In the genomic region with DNA sequence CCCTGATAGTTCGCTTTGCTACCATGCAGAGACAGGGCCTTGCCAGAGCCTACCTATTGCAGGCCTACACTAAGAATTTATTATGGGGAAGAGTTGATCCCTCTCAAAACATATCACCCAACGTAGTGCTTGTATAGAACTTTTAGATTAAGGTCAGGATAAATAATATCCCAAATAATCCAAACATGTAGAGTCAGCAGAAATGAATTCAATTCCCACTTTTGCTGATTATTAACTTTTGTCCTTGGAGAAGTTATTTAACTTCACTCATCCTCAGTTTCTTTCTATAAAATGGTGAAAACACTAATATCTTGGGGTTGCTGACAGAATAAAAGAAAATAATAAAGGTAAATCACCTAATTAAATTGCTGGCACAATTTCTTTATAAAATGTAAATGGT, we compare ENCODE assay signal across 33 cellular contexts.
"Had no signal": no experiment of that assay in that cellular context is flagged by ENCODE, and none has a peak within 500 bp of the region (broad histone marks: within the 10 kb centered on the region; RNA-seq: fewer than 3 reads in every experiment).

No MANE protein-coding gene starts in this region.

- H3K36me3 Mint-ChIP-seq: activated CD4-positive, alpha-beta memory T cell treated with anti-CD3 and anti-CD28 coated beads for 36 hours; activated CD8-positive, alpha-beta memory T cell treated with anti-CD3 and anti-CD28 coated beads, Interleukin-2, amount 10 ng/mL, durations not matched to agents 7 days and 5 days; activated naive CD4-positive, alpha-beta T cell treated with anti-CD3 and anti-CD28 coated beads, Interleukin-2, amount 50 U/mL, for 24 hours; activated naive CD8-positive, alpha-beta T cell treated with anti-CD3 and anti-CD28 coated beads for 36 hours; brain had no signal

- H3K9me3 ChIP-seq: ascending aorta, breast epithelium, esophagus muscularis mucosa, gastrocnemius medialis, heart right ventricle had no signal

- H3K4me3 ChIP-seq: ascending aorta, breast epithelium, cardiac muscle cell, coronary artery, dorsolateral prefrontal cortex, esophagus muscularis mucosa, gastrocnemius medialis, heart right ventricle had no signal

- ATAC-seq: activated CD4-positive, alpha-beta T cell treated with anti-CD3 and anti-CD28 coated beads for 36 hours; activated CD8-positive, alpha-beta memory T cell treated with anti-CD3 and anti-CD28 coated beads, Interleukin-2, amount 10 ng/mL, durations not matched to agents 7 days and 5 days; activated CD8-positive, alpha-beta T cell treated with anti-CD3 and anti-CD28 coated beads, Interleukin-2, amount 10 ng/mL, durations not matched to agents 7 days and 5 days; activated naive CD8-positive, alpha-beta T cell treated with anti-CD3 and anti-CD28 coated beads, Interleukin-2, amount 50 U/mL, for 24 hours; gastrocnemius medialis; heart right ventricle had no signal

- H3K4me1 ChIP-seq: breast epithelium had no signal

- H3K27me3 ChIP-seq: ascending aorta, breast epithelium, cardiac muscle cell, dorsolateral prefrontal cortex, esophagus muscularis mucosa, foreskin keratinocyte, gastrocnemius medialis, heart right ventricle had no signal

- H3K4me3 Mint-ChIP-seq: activated CD4-positive, alpha-beta memory T cell treated with anti-CD3 and anti-CD28 coated beads for 36 hours; activated CD4-positive, alpha-beta T cell treated with anti-CD3 and anti-CD28 coated beads for 36 hours; activated CD4-positive, alpha-beta T cell treated with anti-CD3 and anti-CD28 coated beads, Interleukin-2, amount 10 ng/mL, durations not matched to agents 24 days and 14 days; activated CD8-positive, alpha-beta memory T cell treated with anti-CD3 and anti-CD28 coated beads, Interleukin-2, amount 10 ng/mL, durations not matched to agents 7 days and 5 days; activated CD8-positive, alpha-beta T cell treated with anti-CD3 and anti-CD28 coated beads, Interleukin-2, amount 10 ng/mL, durations not matched to agents 7 days and 5 days; activated naive CD4-positive, alpha-beta T cell treated with anti-CD3 and anti-CD28 coated beads for 36 hours; activated naive CD4-positive, alpha-beta T cell treated with anti-CD3 and anti-CD28 coated beads, Interleukin-2, amount 50 U/mL, for 24 hours; activated naive CD8-positive, alpha-beta T cell treated with anti-CD3 and anti-CD28 coated beads for 36 hours; activated naive CD8-positive, alpha-beta T cell treated with anti-CD3 and anti-CD28 coated beads, Interleukin-2, amount 50 U/mL, for 24 hours; activated T-helper 1 cell treated with anti-CD3 and anti-CD28 coated beads, Interleukin-12 subunit alpha, Interleukin-12 subunit beta, Interleukin-2, Interleukin-4 antibody, amounts not matched to agents 30 ng/mL and 10 ng/mL and 1 ng/mL, durations not matched to agents 14 hours and 24 hours and 36 hours; brain; central memory CD8-positive, alpha-beta T cell; dendritic cell treated with granulocyte-macrophage colony-stimulating factor and Interleukin-4, amounts not matched to agents 40 ng/mL and 50 ng/mL, for 4 days; endodermal cell had no signal

- H3K4me1 Mint-ChIP-seq: activated CD4-positive, alpha-beta T cell treated with anti-CD3 and anti-CD28 coated beads for 36 hours; activated CD4-positive, alpha-beta T cell treated with anti-CD3 and anti-CD28 coated beads, Interleukin-2, amount 10 ng/mL, durations not matched to agents 24 days and 14 days; activated CD8-positive, alpha-beta memory T cell treated with anti-CD3 and anti-CD28 coated beads, Interleukin-2, amount 10 ng/mL, durations not matched to agents 7 days and 5 days; activated naive CD4-positive, alpha-beta T cell treated with anti-CD3 and anti-CD28 coated beads, Interleukin-2, amount 50 U/mL, for 24 hours; activated naive CD8-positive, alpha-beta T cell treated with anti-CD3 and anti-CD28 coated beads for 36 hours; activated naive CD8-positive, alpha-beta T cell treated with anti-CD3 and anti-CD28 coated beads, Interleukin-2, amount 50 U/mL, for 24 hours; central memory CD8-positive, alpha-beta T cell; endodermal cell had no signal

- H3K27ac ChIP-seq: ascending aorta, breast epithelium, cardiac muscle cell, coronary artery, dorsolateral prefrontal cortex, esophagus muscularis mucosa, gastrocnemius medialis, heart right ventricle had no signal

- H3K36me3 ChIP-seq: ascending aorta, breast epithelium, cardiac muscle cell, esophagus muscularis mucosa, gastrocnemius medialis, heart right ventricle had no signal

- H3K9me3 Mint-ChIP-seq: activated CD4-positive, alpha-beta memory T cell treated with anti-CD3 and anti-CD28 coated beads for 36 hours; activated CD4-positive, alpha-beta T cell treated with anti-CD3 and anti-CD28 coated beads, Interleukin-2, amount 10 ng/mL, durations not matched to agents 24 days and 14 days; activated naive CD8-positive, alpha-beta T cell treated with anti-CD3 and anti-CD28 coated beads for 36 hours; activated naive CD8-positive, alpha-beta T cell treated with anti-CD3 and anti-CD28 coated beads, Interleukin-2, amount 50 U/mL, for 24 hours; activated T-helper 1 cell treated with anti-CD3 and anti-CD28 coated beads, Interleukin-12 subunit alpha, Interleukin-12 subunit beta, Interleukin-2, Interleukin-4 antibody, amounts not matched to agents 30 ng/mL and 10 ng/mL and 1 ng/mL, durations not matched to agents 14 hours and 24 hours and 36 hours; activated T-helper 2 cell treated with anti-CD3 and anti-CD28 coated beads, Interferon-gamma antibody, Interleukin-2, Interleukin-4, amounts not matched to agents 10 μg/mL and 5 μg/mL and 100 μg/mL, durations not matched to agents 14 hours and 24 hours and 36 hours; brain; central memory CD8-positive, alpha-beta T cell; dendritic cell treated with granulocyte-macrophage colony-stimulating factor and Interleukin-4, amounts not matched to agents 40 ng/mL and 50 ng/mL, for 4 days; endodermal cell had no signal

- H3K27me3 Mint-ChIP-seq: activated CD4-positive, alpha-beta memory T cell treated with anti-CD3 and anti-CD28 coated beads for 36 hours; activated CD4-positive, alpha-beta T cell treated with anti-CD3 and anti-CD28 coated beads for 36 hours; activated CD4-positive, alpha-beta T cell treated with anti-CD3 and anti-CD28 coated beads, Interleukin-2, amount 10 ng/mL, durations not matched to agents 24 days and 14 days; activated CD8-positive, alpha-beta memory T cell treated with anti-CD3 and anti-CD28 coated beads, Interleukin-2, amount 10 ng/mL, durations not matched to agents 7 days and 5 days; activated naive CD8-positive, alpha-beta T cell treated with anti-CD3 and anti-CD28 coated beads for 36 hours; activated naive CD8-positive, alpha-beta T cell treated with anti-CD3 and anti-CD28 coated beads, Interleukin-2, amount 50 U/mL, for 24 hours; central memory CD8-positive, alpha-beta T cell; dendritic cell treated with granulocyte-macrophage colony-stimulating factor and Interleukin-4, amounts not matched to agents 40 ng/mL and 50 ng/mL, for 4 days had no signal

- H3K27ac Mint-ChIP-seq: activated CD4-positive, alpha-beta memory T cell treated with anti-CD3 and anti-CD28 coated beads for 36 hours; activated CD4-positive, alpha-beta T cell treated with anti-CD3 and anti-CD28 coated beads for 36 hours; activated CD4-positive, alpha-beta T cell treated with anti-CD3 and anti-CD28 coated beads, Interleukin-2, amount 10 ng/mL, durations not matched to agents 24 days and 14 days; activated CD8-positive, alpha-beta memory T cell treated with anti-CD3 and anti-CD28 coated beads, Interleukin-2, amount 10 ng/mL, durations not matched to agents 7 days and 5 days; activated CD8-positive, alpha-beta T cell treated with anti-CD3 and anti-CD28 coated beads, Interleukin-2, amount 10 ng/mL, durations not matched to agents 7 days and 5 days; activated naive CD4-positive, alpha-beta T cell treated with anti-CD3 and anti-CD28 coated beads for 36 hours; activated naive CD4-positive, alpha-beta T cell treated with anti-CD3 and anti-CD28 coated beads, Interleukin-2, amount 50 U/mL, for 24 hours; activated naive CD8-positive, alpha-beta T cell treated with anti-CD3 and anti-CD28 coated beads for 36 hours; activated naive CD8-positive, alpha-beta T cell treated with anti-CD3 and anti-CD28 coated beads, Interleukin-2, amount 50 U/mL, for 24 hours; activated T-helper 1 cell treated with anti-CD3 and anti-CD28 coated beads, Interleukin-12 subunit alpha, Interleukin-12 subunit beta, Interleukin-2, Interleukin-4 antibody, amounts not matched to agents 30 ng/mL and 10 ng/mL and 1 ng/mL, durations not matched to agents 14 hours and 24 hours and 36 hours; activated T-helper 2 cell treated with anti-CD3 and anti-CD28 coated beads, Interferon-gamma antibody, Interleukin-2, Interleukin-4, amounts not matched to agents 10 μg/mL and 5 μg/mL and 100 μg/mL, durations not matched to agents 14 hours and 24 hours and 36 hours; brain; dendritic cell treated with granulocyte-macrophage colony-stimulating factor and Interleukin-4, amounts not matched to agents 40 ng/mL and 50 ng/mL, for 4 days; endodermal cell had no signal

- DNase-seq: activated CD4-positive, alpha-beta memory T cell treated with anti-CD3 and anti-CD28 coated beads for 36 hours; activated CD4-positive, alpha-beta T cell treated with anti-CD3 and anti-CD28 coated beads for 36 hours; activated CD4-positive, alpha-beta T cell treated with anti-CD3 and anti-CD28 coated beads, Interleukin-2, amount 10 ng/mL, durations not matched to agents 24 days and 14 days; activated CD4-positive, CD25-positive, alpha-beta regulatory T cell; activated CD4-positive, CD25-positive, alpha-beta regulatory T cell treated with anti-CD3 and anti-CD28 coated beads, Interleukin-2, amount 50 U/mL, for 72 hours; activated CD8-positive, alpha-beta memory T cell treated with anti-CD3 and anti-CD28 coated beads, Interleukin-2, amount 10 ng/mL, durations not matched to agents 7 days and 5 days; activated CD8-positive, alpha-beta memory T cell treated with anti-CD3 and anti-CD28 coated beads, Interleukin-2, amount 50 U/mL, for 4 hours; activated CD8-positive, alpha-beta T cell treated with anti-CD3 and anti-CD28 coated beads, Interleukin-2, amount 10 ng/mL, durations not matched to agents 7 days and 5 days; activated effector memory CD4-positive, alpha-beta T cell treated with anti-CD3 and anti-CD28 coated beads, Interleukin-2, amount 50 U/mL, for 16 hours; activated naive CD4-positive, alpha-beta T cell treated with anti-CD3 and anti-CD28 coated beads for 36 hours; activated naive CD8-positive, alpha-beta T cell treated with anti-CD3 and anti-CD28 coated beads for 36 hours; activated naive CD8-positive, alpha-beta T cell treated with anti-CD3 and anti-CD28 coated beads, Interleukin-2, amount 50 U/mL, for 24 hours; activated T-cell treated with anti-CD3 and anti-CD28 coated beads, Interleukin-2, amount 50 U/mL, for 1 hour; activated T-cell treated with anti-CD3 and anti-CD28 coated beads, Interleukin-2, amount 50 U/mL, for 48 hours; dorsolateral prefrontal cortex; effector memory CD4-positive, alpha-beta T cell; endodermal cell; erythroblast; gastrocnemius medialis; heart right ventricle; T-helper 2 cell had no signal
